20 cellular contexts compared by ENCODE assay signal in genomic region chr6:160167547-160168391, GRCh38. TPM values are rescaled to one million over a fixed set of nuclear protein-coding genes. Genes with fewer than 3 reads are reported as not detected.
A peak's percentile ranks its signal among the peaks of the same experiment; 100 is the strongest.
DNase-seq lines count a peak whose midpoint lies in the region; ATAC-seq, FAIRE-seq and TF ChIP-seq lines count a peak whose summit lies in the region.
"Had no signal": no experiment of that assay in that cellular context is flagged by ENCODE, and none has a peak within 500 bp of the region (broad histone marks: within the 10 kb centered on the region; RNA-seq: fewer than 3 reads in every experiment).

No MANE protein-coding gene starts in this region.

- FAIRE-seq in kidney (lab: Jason Lieb, UNC), result no peak

- H3K9me3 ChIP-seq in SK-N-SH (no peaks in the 10 kb centered on the region), Panc1 (ENCODE audit: control insufficient read depth, insufficient read depth, low read depth, low read length) (no peaks in the 10 kb centered on the region), kidney (ENCODE audit: control insufficient read depth in 1 of 2, low read length in 2 of 2) (no peaks in the 10 kb centered on the region), transverse colon (no peaks in the 10 kb centered on the region)
- H3K9me3 ChIP-seq: sigmoid colon, vagina had no signal

- DNase-seq in SK-N-SH (no peak), Panc1 (ENCODE audit: low read depth, low spot score) (no peak), kidney (no peak), transverse colon (peak; percentile 32), COLO829 (ENCODE audit: low spot score) (no peak), cerebellar cortex (ENCODE audit: low spot score) (no peak), lower leg skin (ENCODE audit: low spot score in 2 of 2) (no peak)
- DNase-seq: activated B cell treated with CpG ODN at 0.5 μM for 24 hours; activated CD8-positive, alpha-beta memory T cell treated with anti-CD3 and anti-CD28 coated beads for 24 hours; CD4-positive, alpha-beta T cell; central memory CD4-positive, alpha-beta T cell; effector memory CD4-positive, alpha-beta T cell; EL; HFFc6; NCI-H1930; sigmoid colon; stimulated activated CD4-positive, alpha-beta T cell treated with anti-CD3 and anti-CD28 coated beads, Interleukin-4, amount 100 ng/mL, for 24 hours had no signal

- H4K20me1 ChIP-seq in SK-N-SH (ENCODE audit: insufficient read depth), result no peaks in the 10 kb centered on the region

- no peak overlapping the region for H2AFZ ChIP-seq in SK-N-SH (ENCODE audit: low read depth)

- H3K9ac ChIP-seq in SK-N-SH (no peak overlapping the region), kidney (ENCODE audit: low read length in 2 of 2) (no peak overlapping the region)

- 25% methylated on average over 7 of the region's 7 CpGs for WGBS in SK-N-SH (ENCODE audit: low lambda C conversion rate)
- 18 to 58% methylated on average over 3 to 7 of the region's 7 CpGs for WGBS in transverse colon (ENCODE audit: low coverage in 1 of 2), 2 donors
- WGBS in lower leg skin, 2 donors, result 69 to 85% methylated on average over 7 of the region's 7 CpGs

- no peak overlapping the region for H3K27ac ChIP-seq in SK-N-SH (ENCODE audit: low read depth in 2 of 2, low read length in 1 of 2)
- H3K27ac ChIP-seq in Panc1 (ENCODE audit: low read length), result no peak overlapping the region
- H3K27ac ChIP-seq in kidney (ENCODE audit: low read depth in 2 of 2, low read length in 2 of 2), result no peak overlapping the region
- H3K27ac ChIP-seq in transverse colon, result peak overlapping the region; percentile 74 to 89 (median 84)
- H3K27ac ChIP-seq: sigmoid colon, vagina had no signal

- ATAC-seq in SK-N-SH treated with all-trans-retinoic acid at 6 μM for 48 hours (no peak), Panc1 (peak; percentile 42; the same call in 1 of the 2 replicates)

- H3F3A ChIP-seq in SK-N-SH (replicated peaks; ENCODE audit: insufficient read depth), result no peaks in the 10 kb centered on the region

- H3K4me1 ChIP-seq in SK-N-SH (ENCODE audit: control insufficient read depth in 1 of 2, insufficient read depth in 2 of 2, low read depth in 1 of 2, low read length in 1 of 2), result no peaks in the 10 kb centered on the region
- H3K4me1 ChIP-seq in Panc1 (ENCODE audit: control insufficient read depth, insufficient read depth, low read length), result no peaks in the 10 kb centered on the region
- H3K4me1 ChIP-seq in kidney (ENCODE audit: control insufficient read depth in 1 of 2, insufficient read depth in 1 of 2, low read depth in 1 of 2, low read length in 2 of 2), result peaks cover 0 to 3% of the 10 kb centered on the region in 2 donors
- H3K4me1 ChIP-seq in transverse colon, result peaks cover 3 to 23% (median 12%) of the 10 kb centered on the region in 4 donors

- H3K36me3 ChIP-seq in SK-N-SH (replicated peaks in 1 of 2; ENCODE audit: control insufficient read depth in 1 of 2, insufficient read depth in 2 of 2, low read length in 1 of 2) (no peaks in the 10 kb centered on the region), Panc1 (ENCODE audit: control insufficient read depth, insufficient read depth, low read length) (no peaks in the 10 kb centered on the region), kidney (ENCODE audit: control insufficient read depth in 1 of 2, insufficient read depth in 2 of 2, low read length in 2 of 2) (no peaks in the 10 kb centered on the region), transverse colon (no peaks in the 10 kb centered on the region)
- H3K36me3 ChIP-seq: sigmoid colon, vagina had no signal

- TF ChIP-seq EP300 in SK-N-SH (IDR thresholded peaks at IDR 0.05; ENCODE audit: borderline replicate concordance in 1 of 2, low read depth in 1 of 2, low read length in 1 of 2) (no peak), transverse colon (IDR thresholded peaks at IDR 0.05; ENCODE audit: low read depth) (no peak)

- intact Hi-C loops in Panc1 (cut with micrococcal nuclease; ENCODE audit: unreplicated experiment) (no loop called here), kidney (cut with DNase I) (no loop called here), transverse colon (cut with DNase I; ENCODE audit: low total_unique reads) (no loop called here), lower leg skin (cut with DNase I; ENCODE audit: low total_unique reads) (no loop called here)

- no peaks in the 10 kb centered on the region; the same call in 1 of the 2 replicates for H3K27me3 ChIP-seq in SK-N-SH (ENCODE audit: insufficient read depth)
- no peaks in the 10 kb centered on the region for H3K27me3 ChIP-seq in Panc1 (ENCODE audit: control insufficient read depth, insufficient read depth, low read length)
- no peaks in the 10 kb centered on the region for H3K27me3 ChIP-seq in transverse colon
- H3K27me3 ChIP-seq: sigmoid colon, vagina had no signal

- no peak overlapping the region for H3K4me2 ChIP-seq in SK-N-SH

- no peaks in the 10 kb centered on the region for H3K9me2 ChIP-seq in SK-N-SH

- in situ Hi-C loops in Panc1 (cut with HindIII; ENCODE audit: low pct_unique_long_range_greater_than_20kb, low sequenced_read_pairs), result no loop called here
- in situ Hi-C loops in transverse colon (cut with MboI; ENCODE audit: low pct_ligation_motif_present in 1 of 4, low pct_unique_long_range_greater_than_20kb in 1 of 4, low sequenced_read_pairs in 3 of 4), result no loop called here

- TF ChIP-seq RAD21 in SK-N-SH (IDR thresholded peaks at IDR 0.05; ENCODE audit: low read length), result no peak

- CTCF ChIA-PET in SK-N-SH (lab: Yijun Ruan, JAX), result no interaction called here
- CTCF ChIA-PET in Panc1 (lab: Charles Lee), result interaction anchor here (0.5 kb wide), 1 partner anchor 344 kb away, joined by 3 read pairs; no protein-coding TSS in a partner anchor

- no peaks in the 10 kb centered on the region for H3K79me2 ChIP-seq in SK-N-SH (ENCODE audit: insufficient read depth)

- TF ChIP-seq POLR2A in transverse colon (IDR thresholded peaks at IDR 0.05), result no peak
- no peak for TF ChIP-seq POLR2A in lower leg skin (IDR thresholded peaks at IDR 0.05)

- 0 out of 2 replicates have a peak, but pooled peaks have one; percentile 8 for TF ChIP-seq CTCF in SK-N-SH (IDR thresholded peaks at IDR 0.05)
- no peak for TF ChIP-seq CTCF in Panc1 (IDR thresholded peaks at IDR 0.05)
- TF ChIP-seq CTCF in kidney (IDR thresholded peaks at IDR 0.05; ENCODE audit: borderline replicate concordance, extremely low read depth, insufficient read depth), result peak; percentile 8
- peak in 2 of 5 experiments; percentile 11 to 35 for TF ChIP-seq CTCF in transverse colon (IDR thresholded peaks at IDR 0.05)
- TF ChIP-seq CTCF in lower leg skin (IDR thresholded peaks at IDR 0.05), result no peak

- POLR2A ChIA-PET in SK-N-SH (lab: Yijun Ruan, JAX) (no interaction called here), Panc1 (lab: Charles Lee) (interaction anchor here (0.6 kb wide), 1 partner anchor 25 kb away, joined by 3 read pairs; no protein-coding TSS in a partner anchor)

- BruUV-seq in Panc1 (replicated peaks; lab: Mats Ljungman, UMichigan), result no TSS peak

- no peak overlapping the region for H3K4me3 ChIP-seq in SK-N-SH (ENCODE audit: low read depth in 2 of 2, low read length in 1 of 2)
- H3K4me3 ChIP-seq in Panc1 (ENCODE audit: low read depth in 2 of 2, low read length in 2 of 2), result no peak overlapping the region
- no peak overlapping the region for H3K4me3 ChIP-seq in kidney (ENCODE audit: low read length in 2 of 2)
- H3K4me3 ChIP-seq in transverse colon, result no peak overlapping the region
- H3K4me3 ChIP-seq in lower leg skin (ENCODE audit: low read depth, poor library complexity, severe bottlenecking), result no peak overlapping the region
- H3K4me3 ChIP-seq: sigmoid colon, vagina had no signal

TF ChIP-seq in SK-N-SH, 30 proteins besides CTCF, POLR2A, EP300 and RAD21 (continues in another document):
- TF ChIP-seq PBX3 (IDR thresholded peaks at IDR 0.05) (no peak), JUND (IDR thresholded peaks at IDR 0.05) (no peak)

TF ChIP-seq in SK-N-SH treated with all-trans-retinoic acid at 6 μM for 48 hours, 23 proteins besides CTCF, POLR2A, EP300 and RAD21:
- no peak for TF ChIP-seq CSDC2 (CRISPR knock-in tag; IDR thresholded peaks at IDR 0.05)
- TF ChIP-seq BACH2 (CRISPR knock-in tag; IDR thresholded peaks at IDR 0.05; ENCODE audit: borderline replicate concordance), result no peak
- TF ChIP-seq ZFP3 (CRISPR knock-in tag; IDR thresholded peaks at IDR 0.05), result no peak
- TF ChIP-seq ZNF565 (CRISPR knock-in tag; conservative IDR thresholded peaks at IDR 0.05; ENCODE audit: low read depth), result no peak
- TF ChIP-seq ISL1 (CRISPR knock-in tag; IDR thresholded peaks at IDR 0.05), result no peak

RNA-seq across cellular contexts. Expression of gene SLC22A1, which starts 46.2 kb away (rescaled TPM):
- polyA plus RNA-seq in SK-N-SH (2012; rRNA removed), result 0.10 and 0.20 TPM in 2 replicates
- polyA plus RNA-seq in SK-N-SH (2012; cell fraction: cytosol; rRNA removed), result 0.12 and 0.17 TPM in 2 replicates
- polyA plus RNA-seq in SK-N-SH (2012; cell fraction: nucleus; rRNA removed), result 0.62 and 2.6 TPM in 2 replicates
- 0.98 TPM for total RNA-seq in Panc1 (2021; ENCODE audit: unreplicated experiment)
- polyA plus RNA-seq in Panc1 (2012; ENCODE audit: insufficient read length), result 0.48 TPM
- 2.3 TPM for total RNA-seq in kidney
- 1.4 TPM for polyA plus RNA-seq in kidney (ENCODE audit: insufficient read depth, low read depth, low replicate concordance)
- 1 to 10 TPM in 1 of 4 donors, under 1 TPM in 2, not detected in 1; 0.40 to 1.7 (median 0.55) TPM for total RNA-seq in transverse colon
- 1 to 10 TPM in 1 of 4 donors, under 1 TPM in 2, not detected in 1; 0.65 to 1.4 (median 0.80) TPM for total RNA-seq in lower leg skin
- total RNA-seq: M059J had no signal

Comparison
In these comparisons a context has a peak if more than half of its experiments do, and no peak if none do; other contexts are left out.
1. H3K27ac ChIP-seq: peak in transverse colon (4 of 4); none in SK-N-SH (0 of 2), Panc1 (single experiment) and kidney (0 of 2).
2. CTCF ChIP-seq: peak in SK-N-SH (single experiment) and kidney (single experiment); none in Panc1 (single experiment) and lower leg skin (0 of 3).